In genomic region chr5:132677191-132677590, GRCh38 we compare ENCODE assay signal across 9 cellular contexts. TPM values are rescaled to one million over a fixed set of nuclear protein-coding genes. Genes with fewer than 3 reads are reported as not detected.
A peak's percentile ranks its signal among the peaks of the same experiment; 100 is the strongest.
DNase-seq lines count a peak whose midpoint lies in the region; ATAC-seq, FAIRE-seq and TF ChIP-seq lines count a peak whose summit lies in the region.
"Had no signal": no experiment of that assay in that cellular context is flagged by ENCODE, and none has a peak within 500 bp of the region (broad histone marks: within the 10 kb centered on the region; RNA-seq: fewer than 3 reads in every experiment).

No MANE protein-coding gene starts in this region.

- H3K4me1 ChIP-seq in A549, result peaks cover 32% of the 10 kb centered on the region
- no peaks in the 10 kb centered on the region for H3K4me1 ChIP-seq in right lobe of liver

- TF ChIP-seq RAD21 in A549 (conservative IDR thresholded peaks at IDR 0.05 in 1 of 2, IDR thresholded peaks at IDR 0.05 in 1 of 2), result peak; percentile 54 to 55; a peak in 4 of 5 replicates

- CTCF ChIA-PET in A549 (lab: Yijun Ruan, JAX), result interaction anchor here (0.7 to 4.2 kb wide), 26 partner anchors 10 to 311 kb away, joined by 3 to 37 read pairs (median 4); partner anchors contain the start of gene IL13

- TF ChIP-seq CTCF in A549 (IDR thresholded peaks at IDR 0.05) (peak; percentile 60), bronchial epithelial cell (IDR thresholded peaks at IDR 0.05; ENCODE audit: insufficient read depth, low read length, severe bottlenecking) (peak; percentile 32), right lobe of liver (IDR thresholded peaks at IDR 0.05) (no peak)

- intact Hi-C loops in right lobe of liver (cut with DNase I), result no loop called here

- POLR2A ChIA-PET in A549 (lab: Yijun Ruan, JAX), result interaction anchor here (1.4 kb wide), 1 partner anchor 186 kb away, joined by 3 read pairs; the partner anchor contains the start of gene IRF1

- DNase-seq in A549 (ENCODE audit: low read depth in 1 of 2, low spot score in 1 of 2) (peak; percentile 86 to 97), HuH-7 (ENCODE audit: low spot score) (peak; percentile 63), bronchial epithelial cell (ENCODE audit: low read depth) (peak; percentile 84), right lobe of liver (no peak), DMS 273 (lab: John Stamatoyannopoulos, UW; ENCODE audit: unreplicated experiment) (no peak)
- DNase-seq: heart right ventricle had no signal

- H3K4me3 ChIP-seq in A549, result no peak overlapping the region
- no peak overlapping the region for H3K4me3 ChIP-seq in bronchial epithelial cell (ENCODE audit: low read depth, low read length)
- no peak overlapping the region for H3K4me3 ChIP-seq in right lobe of liver
- H3K4me3 ChIP-seq: heart right ventricle had no signal

- H3K27ac ChIP-seq in A549 (peak overlapping the region in 1 of 2 experiments; percentile 50; a peak in 2 of 6 replicates), right lobe of liver (no peak overlapping the region)
- H3K27ac ChIP-seq: heart right ventricle had no signal

- H3K4me2 ChIP-seq in A549, result peak overlapping the region; percentile 45

- H3K36me3 ChIP-seq in bronchial epithelial cell (ENCODE audit: control insufficient read depth, insufficient read depth, low read length) (no peaks in the 10 kb centered on the region), right lobe of liver (no peaks in the 10 kb centered on the region)
- H3K36me3 ChIP-seq: heart right ventricle had no signal

- no peak for FAIRE-seq in A549 (lab: Jason Lieb, UNC)
- FAIRE-seq in bronchial epithelial cell (lab: Jason Lieb, UNC), result no peak

- H3K9me3 ChIP-seq in A549 (no peaks in the 10 kb centered on the region), right lobe of liver (no peaks in the 10 kb centered on the region)
- H3K9me3 ChIP-seq: heart right ventricle had no signal

- TF ChIP-seq EP300 in A549 (IDR thresholded peaks at IDR 0.05), result no peak

- WGBS in A549 (ENCODE audit: missing lambda C conversion rate), result 4% methylated on average over 7 of the region's 7 CpGs
- 50% methylated on average over 6 of the region's 7 CpGs for WGBS in right lobe of liver (ENCODE audit: insufficient coverage, low coverage, low lambda C conversion rate, missing lambda C conversion rate)

- H3K27me3 ChIP-seq in bronchial epithelial cell (ENCODE audit: control insufficient read depth, insufficient read depth, low read length), result no peaks in the 10 kb centered on the region
- H3K27me3 ChIP-seq in right lobe of liver, result no peaks in the 10 kb centered on the region
- H3K27me3 ChIP-seq: heart right ventricle had no signal

- TF ChIP-seq POLR2A in A549 (IDR thresholded peaks at IDR 0.05; ENCODE audit: low read length) (no peak), right lobe of liver (IDR thresholded peaks at IDR 0.05) (no peak)

- peak; percentile 97 to 98 for ATAC-seq in A549
- peak in 3 of 4 donors; percentile 40 to 55 (median 43) for ATAC-seq in right lobe of liver
- no peak for ATAC-seq in HG02970 (IDR thresholded peaks at IDR 0.05; ENCODE audit: low FRiP score, unreplicated experiment)
- ATAC-seq in HG02759 (IDR thresholded peaks at IDR 0.05; ENCODE audit: unreplicated experiment), result no peak
- ATAC-seq in HG03378 (IDR thresholded peaks at IDR 0.05; ENCODE audit: unreplicated experiment), result no peak

TF ChIP-seq in A549, 52 proteins besides CTCF, POLR2A, EP300 and RAD21:
- TF ChIP-seq RCOR1 (IDR thresholded peaks at IDR 0.05; ENCODE audit: low read depth, low read length) (no peak), GATA3 (IDR thresholded peaks at IDR 0.05; ENCODE audit: borderline replicate concordance) (no peak), SMC3 (IDR thresholded peaks at IDR 0.05) (peak; percentile 51), FOSB (CRISPR knock-in tag; IDR thresholded peaks at IDR 0.05) (no peak), CBX2 (IDR thresholded peaks at IDR 0.05; ENCODE audit: borderline replicate concordance, low read depth) (no peak), HOXA7 (CRISPR knock-in tag; IDR thresholded peaks at IDR 0.05) (no peak), RARB (CRISPR knock-in tag; IDR thresholded peaks at IDR 0.05) (no peak), FOSL2 (IDR thresholded peaks at IDR 0.05) (no peak), FOSL2 (CRISPR knock-in tag; IDR thresholded peaks at IDR 0.05) (peak; percentile 71)
TF ChIP-seq in A549: peak in this region for 2.

RNA-seq across cellular contexts. Expression of gene IL4, which starts 3.4 kb away (rescaled TPM):
- not detected in 2 replicates for polyA plus RNA-seq in A549 (2011; rRNA removed)
- not detected in 2 replicates for polyA plus RNA-seq in A549 (2012; cell fraction: cytosol; rRNA removed)
- not detected in 2 replicates for polyA plus RNA-seq in A549 (2012; cell fraction: nucleus; rRNA removed)
- polyA plus RNA-seq in A549 (2017; fragmentation: RNase III; extraction: RNeasy Plus Mini Kit Qiagen cat#74134 plus additional on column Dnase treatment), result not detected in 3 replicates
- not detected in 2 replicates for polyA minus RNA-seq in A549 (2011; rRNA and poly(A)+ RNA removed)
- total RNA-seq in bronchial epithelial cell, result not detected in 2 replicates
- total RNA-seq in right lobe of liver, result not detected
- total RNA-seq: heart right ventricle had no signal
- polyA plus RNA-seq: heart right ventricle had no signal

RNA-seq across cellular contexts. Expression of gene IL13, which starts 19.2 kb away (rescaled TPM):
- not detected in 2 replicates for polyA plus RNA-seq in A549 (2011; rRNA removed)
- polyA plus RNA-seq in A549 (2012; cell fraction: cytosol; rRNA removed), result not detected in 2 replicates
- 1.3 TPM in 2 replicates for polyA plus RNA-seq in A549 (2012; cell fraction: nucleus; rRNA removed)
- 0.08 to 0.13 TPM in 2 of 3 replicates, not detected in the other for polyA plus RNA-seq in A549 (2017; fragmentation: RNase III; extraction: RNeasy Plus Mini Kit Qiagen cat#74134 plus additional on column Dnase treatment)
- polyA minus RNA-seq in A549 (2011; rRNA and poly(A)+ RNA removed), result 0.29 TPM in 1 of 2 replicates, not detected in the other
- total RNA-seq in bronchial epithelial cell, result not detected in 2 replicates
- under 1 TPM in 1 of 6 experiments, not detected in 5; 0.26 TPM for total RNA-seq in right lobe of liver

Comparison
In these comparisons a context has a peak if more than half of its experiments do, and no peak if none do; other contexts are left out.
1. ATAC-seq: peak in A549 (2 of 2) and right lobe of liver (3 of 4); none in HG02970 (single experiment), HG02759 (single experiment) and HG03378 (single experiment).
2. DNase-seq: peak in A549 (2 of 2), HuH-7 (single experiment) and bronchial epithelial cell (single experiment); none in right lobe of liver (0 of 3) and DMS 273 (single experiment).
3. CTCF ChIP-seq: peak in A549 (single experiment) and bronchial epithelial cell (single experiment); none in right lobe of liver (0 of 4).